ENCODE assay signal across 1 cellular context in the genomic region with DNA sequence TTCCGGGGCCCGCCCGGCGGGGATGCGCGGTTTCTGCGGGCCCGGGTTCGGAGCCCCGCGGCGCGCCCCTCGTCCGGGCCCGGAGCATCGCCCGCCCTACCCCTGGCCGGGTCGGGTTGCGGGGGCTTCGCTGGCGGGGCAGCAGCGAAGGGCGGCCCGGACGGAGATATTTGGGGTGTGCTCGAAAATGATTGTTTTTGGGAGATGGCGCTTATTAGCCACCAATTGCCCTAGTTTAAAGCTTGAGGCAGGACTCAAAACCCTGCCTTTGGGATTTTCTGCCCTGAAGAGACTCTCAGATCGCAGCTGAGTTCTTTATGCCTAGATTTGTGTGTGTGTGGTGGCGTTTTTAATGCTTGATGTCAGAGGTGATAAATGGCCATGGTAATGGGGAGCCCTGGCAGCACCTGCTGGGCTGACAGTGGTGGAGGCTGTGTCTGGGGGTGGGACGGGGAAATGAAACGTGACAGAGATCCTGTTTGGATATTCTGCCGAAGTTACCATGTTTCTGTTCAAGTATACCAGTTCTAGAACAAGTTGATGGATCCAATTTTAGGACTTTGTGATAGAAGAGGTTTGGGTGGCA.
TF ChIP-seq lines count a peak whose summit lies in the region.

No MANE protein-coding gene starts in this region.

TF ChIP-seq in A549, 52 proteins besides CTCF, POLR2A, EP300 and RAD21 (continued from another document):
- no peak for TF ChIP-seq HMGXB4 (CRISPR knock-in tag; IDR thresholded peaks at IDR 0.05; ENCODE audit: borderline replicate concordance)
- no peak for TF ChIP-seq ATOH8 (CRISPR knock-in tag; IDR thresholded peaks at IDR 0.05; ENCODE audit: low read depth)
- TF ChIP-seq KDM1A (IDR thresholded peaks at IDR 0.05; ENCODE audit: low read depth), result no peak
- TF ChIP-seq, protein P1, sequence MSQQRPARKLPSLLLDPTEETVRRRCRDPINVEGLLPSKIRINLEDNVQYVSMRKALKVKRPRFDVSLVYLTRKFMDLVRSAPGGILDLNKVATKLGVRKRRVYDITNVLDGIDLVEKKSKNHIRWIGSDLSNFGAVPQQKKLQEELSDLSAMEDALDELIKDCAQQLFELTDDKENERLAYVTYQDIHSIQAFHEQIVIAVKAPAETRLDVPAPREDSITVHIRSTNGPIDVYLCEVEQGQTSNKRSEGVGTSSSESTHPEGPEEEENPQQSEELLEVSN (IDR thresholded peaks at IDR 0.05; ENCODE audit: borderline replicate concordance, low read depth), result no peak
- no peak for TF ChIP-seq MYC (IDR thresholded peaks at IDR 0.05; ENCODE audit: borderline replicate concordance, low read length)
